13 cellular contexts compared by ENCODE assay signal in genomic region chr7:38171558-38172403, GRCh38. TPM values are rescaled to one million over a fixed set of nuclear protein-coding genes. Genes with fewer than 3 reads are reported as not detected.
DNase-seq lines count a peak whose midpoint lies in the region; ATAC-seq, FAIRE-seq and TF ChIP-seq lines count a peak whose summit lies in the region.
"Had no signal": no experiment of that assay in that cellular context is flagged by ENCODE, and none has a peak within 500 bp of the region (broad histone marks: within the 10 kb centered on the region; RNA-seq: fewer than 3 reads in every experiment).

No MANE protein-coding gene starts in this region.

- no peak for TF ChIP-seq CTCF in kidney (IDR thresholded peaks at IDR 0.05; ENCODE audit: borderline replicate concordance, extremely low read depth, insufficient read depth)

- no peak overlapping the region for H3K9ac ChIP-seq in kidney (ENCODE audit: low read length in 2 of 2)

- DNase-seq in activated CD8-positive, alpha-beta memory T cell treated with anti-CD3 and anti-CD28 coated beads, Interleukin-2, amount 10 ng/mL, durations not matched to agents 7 days and 5 days: no peak
- DNase-seq in activated CD8-positive, alpha-beta memory T cell treated with anti-CD3 and anti-CD28 coated beads, Interleukin-2, amount 50 U/mL, for 4 hours: no peak
- DNase-seq in stimulated activated effector memory CD8-positive, alpha-beta T cell treated with anti-CD3 and anti-CD28 coated beads, Interleukin-12 subunit alpha, Interleukin-12 subunit beta, amount 100 ng/mL, for 72 hours (ENCODE audit: low spot score in 2 of 2): no peak
- no peak for DNase-seq in AG20443 (ENCODE audit: low spot score)
- DNase-seq in kidney: no peak
- no peak for DNase-seq in NCI-H69 (lab: John Stamatoyannopoulos, UW)
- DNase-seq: activated CD8-positive, alpha-beta memory T cell treated with anti-CD3 and anti-CD28 coated beads for 24 hours; central memory CD4-positive, alpha-beta T cell; foreskin melanocyte; stimulated activated CD4-positive, alpha-beta T cell treated with anti-CD3 and anti-CD28 coated beads, Interleukin-2, amount 100 ng/mL, for 24 hours; transverse colon had no signal

- no peak overlapping the region for H3K27ac Mint-ChIP-seq in activated CD8-positive, alpha-beta memory T cell treated with anti-CD3 and anti-CD28 coated beads, Interleukin-2, amount 10 ng/mL, durations not matched to agents 7 days and 5 days
- no peak overlapping the region for H3K27ac Mint-ChIP-seq in stimulated activated effector memory CD8-positive, alpha-beta T cell treated with anti-CD3 and anti-CD28 coated beads, Interleukin-12 subunit alpha, Interleukin-12 subunit beta, amount 100 ng/mL, for 72 hours

- H3K9me3 Mint-ChIP-seq in activated CD8-positive, alpha-beta memory T cell treated with anti-CD3 and anti-CD28 coated beads, Interleukin-2, amount 10 ng/mL, durations not matched to agents 7 days and 5 days (ENCODE audit: low read depth): peaks cover 3% of the 10 kb centered on the region
- H3K9me3 Mint-ChIP-seq in stimulated activated effector memory CD8-positive, alpha-beta T cell treated with anti-CD3 and anti-CD28 coated beads, Interleukin-12 subunit alpha, Interleukin-12 subunit beta, amount 100 ng/mL, for 72 hours: no peaks in the 10 kb centered on the region

- peak overlapping the region; percentile 9 for H3K4me3 Mint-ChIP-seq in activated CD8-positive, alpha-beta memory T cell treated with anti-CD3 and anti-CD28 coated beads, Interleukin-2, amount 10 ng/mL, durations not matched to agents 7 days and 5 days
- H3K4me3 Mint-ChIP-seq in stimulated activated effector memory CD8-positive, alpha-beta T cell treated with anti-CD3 and anti-CD28 coated beads, Interleukin-12 subunit alpha, Interleukin-12 subunit beta, amount 100 ng/mL, for 72 hours: peak overlapping the region; percentile 21

- FAIRE-seq in kidney (lab: Jason Lieb, UNC): no peak

- CTCF ChIA-PET in activated CD8-positive, alpha-beta memory T cell treated with anti-CD3 and anti-CD28 coated beads, Interleukin-2, amount 10 ng/mL, durations not matched to agents 7 days and 5 days (lab: Charles Lee): interaction anchor here (1.2 to 1.5 kb wide), 3 partner anchors 9 to 198 kb away, joined by 3 to 5 read pairs (median 5); no protein-coding TSS in a partner anchor

- peaks cover 36% of the 10 kb centered on the region for H3K4me1 Mint-ChIP-seq in activated CD8-positive, alpha-beta memory T cell treated with anti-CD3 and anti-CD28 coated beads, Interleukin-2, amount 10 ng/mL, durations not matched to agents 7 days and 5 days
- peaks cover 37% of the 10 kb centered on the region for H3K4me1 Mint-ChIP-seq in stimulated activated effector memory CD8-positive, alpha-beta T cell treated with anti-CD3 and anti-CD28 coated beads, Interleukin-12 subunit alpha, Interleukin-12 subunit beta, amount 100 ng/mL, for 72 hours

- H3K27me3 Mint-ChIP-seq in activated CD8-positive, alpha-beta memory T cell treated with anti-CD3 and anti-CD28 coated beads, Interleukin-2, amount 10 ng/mL, durations not matched to agents 7 days and 5 days: peaks cover 2% of the 10 kb centered on the region

- H3K9me3 ChIP-seq in kidney (ENCODE audit: control insufficient read depth in 1 of 2, low read length in 2 of 2): no peaks in the 10 kb centered on the region
- H3K9me3 ChIP-seq: transverse colon had no signal

- intact Hi-C loops in kidney (cut with DNase I): no loop called here

- H3K4me3 ChIP-seq in kidney (ENCODE audit: low read length in 2 of 2): no peak overlapping the region
- H3K4me3 ChIP-seq: transverse colon had no signal

- H3K4me1 ChIP-seq in kidney (ENCODE audit: control insufficient read depth in 1 of 2, insufficient read depth in 1 of 2, low read depth in 1 of 2, low read length in 2 of 2): no peaks in the 10 kb centered on the region

- H3K27ac ChIP-seq in kidney (ENCODE audit: low read depth in 2 of 2, low read length in 2 of 2): no peak overlapping the region
- H3K27ac ChIP-seq: transverse colon had no signal

- peak; percentile 51 for ATAC-seq in activated CD8-positive, alpha-beta memory T cell treated with anti-CD3 and anti-CD28 coated beads, Interleukin-2, amount 10 ng/mL, durations not matched to agents 7 days and 5 days
- ATAC-seq in HG02678 (IDR thresholded peaks at IDR 0.05; ENCODE audit: unreplicated experiment) (peak; percentile 75), HG03565 (IDR thresholded peaks at IDR 0.05; ENCODE audit: unreplicated experiment) (peak; percentile 61)
- ATAC-seq in stimulated activated effector memory CD8-positive, alpha-beta T cell treated with anti-CD3 and anti-CD28 coated beads, Interleukin-12 subunit alpha, Interleukin-12 subunit beta, amount 100 ng/mL, for 72 hours: peak; percentile 87

- H3K36me3 ChIP-seq in kidney (ENCODE audit: control insufficient read depth in 1 of 2, insufficient read depth in 2 of 2, low read length in 2 of 2): no peaks in the 10 kb centered on the region
- H3K36me3 ChIP-seq: transverse colon had no signal

- H3K36me3 Mint-ChIP-seq in activated CD8-positive, alpha-beta memory T cell treated with anti-CD3 and anti-CD28 coated beads, Interleukin-2, amount 10 ng/mL, durations not matched to agents 7 days and 5 days: peaks cover 3% of the 10 kb centered on the region
- no peaks in the 10 kb centered on the region for H3K36me3 Mint-ChIP-seq in stimulated activated effector memory CD8-positive, alpha-beta T cell treated with anti-CD3 and anti-CD28 coated beads, Interleukin-12 subunit alpha, Interleukin-12 subunit beta, amount 100 ng/mL, for 72 hours

RNA-seq across cellular contexts. Expression of gene STARD3NL, which starts 6.3 kb away (rescaled TPM):
- 10 to 100 TPM; 31.9 to 40.0 TPM for total RNA-seq in activated CD8-positive, alpha-beta memory T cell treated with anti-CD3 and anti-CD28 coated beads, Interleukin-2, amount 10 ng/mL, durations not matched to agents 7 days and 5 days
- total RNA-seq in kidney: 41.0 TPM
- polyA plus RNA-seq in kidney (ENCODE audit: insufficient read depth, low read depth, low replicate concordance): 47.9 TPM
